Comparison of ENCODE assay signal across 25 cellular contexts in the genomic region with DNA sequence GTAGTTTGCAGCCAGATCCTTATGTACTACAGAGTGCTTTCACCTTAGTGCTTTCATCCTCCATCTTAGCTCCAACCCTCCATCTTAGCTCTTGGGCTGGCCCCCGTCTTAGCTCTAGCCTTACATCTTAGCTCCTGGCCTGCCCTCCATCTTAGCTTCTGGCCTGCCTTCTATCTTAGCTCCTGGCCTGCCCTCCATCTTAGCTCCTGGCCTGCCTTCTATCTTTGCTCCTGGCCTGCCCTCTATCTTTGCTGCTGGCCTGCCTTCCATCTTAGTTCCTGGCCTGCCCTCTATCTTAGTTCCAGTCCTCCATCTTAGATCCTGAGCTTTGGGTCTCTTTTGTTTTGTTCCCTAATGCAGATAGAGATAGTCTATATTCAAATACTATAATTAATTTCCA. TPM values are rescaled to one million over a fixed set of nuclear protein-coding genes. Genes with fewer than 3 reads are reported as not detected.
DNase-seq lines count a peak whose midpoint lies in the region; ATAC-seq and TF ChIP-seq lines count a peak whose summit lies in the region.
"Had no signal": no experiment of that assay in that cellular context is flagged by ENCODE, and none has a peak within 500 bp of the region (broad histone marks: within the 10 kb centered on the region; RNA-seq: fewer than 3 reads in every experiment).

No MANE protein-coding gene starts in this region.

- POLR2A ChIA-PET in activated CD4-positive, alpha-beta T cell treated with anti-CD3 and anti-CD28 coated beads for 36 hours (lab: Charles Lee), result interaction anchor here (0.6 to 1.0 kb wide), 3 partner anchors 108 to 381 kb away, joined by 3 to 4 read pairs (median 4); no protein-coding TSS in a partner anchor

- H3K27ac ChIP-seq in neural progenitor cell (no peak overlapping the region), thyroid gland (peak overlapping the region; percentile 14 to 91 (median 38))
- H3K27ac ChIP-seq: 22Rv1 had no signal

- H3K4me1 ChIP-seq in neural progenitor cell (peaks cover 51% of the 10 kb centered on the region), thyroid gland (peaks cover 37 to 64% of the 10 kb centered on the region in 2 donors)

- no peak for DNase-seq in activated CD4-positive, alpha-beta T cell treated with anti-CD3 and anti-CD28 coated beads for 36 hours
- DNase-seq in activated CD4-positive, alpha-beta T cell treated with anti-CD3 and anti-CD28 coated beads for 4 hours, result no peak
- no peak for DNase-seq in activated T-helper 1 cell treated with anti-CD3 and anti-CD28 coated beads, Interleukin-12 subunit alpha, Interleukin-12 subunit beta, Interleukin-2, Interleukin-4 antibody, amounts not matched to agents 30 ng/mL and 10 ng/mL and 1 ng/mL, durations not matched to agents 14 hours and 24 hours and 36 hours (ENCODE audit: low spot score)
- DNase-seq in neural progenitor cell (ENCODE audit: low spot score), result no peak
- DNase-seq in thyroid gland, result no peak
- DNase-seq: BE2C; CD8-positive, alpha-beta memory T cell; DMS 273 treated with DMSO at 0.1 percent for 48 hours; DMS79; GF-D8; HFFc6; MV-4-11; NCI-H1105; NCI-H1436 treated with DMSO at 0.1 percent for 48 hours; NCI-H187 treated with DMSO at 0.1 percent for 48 hours; NCI-H2171 treated with DMSO at 0.1 percent for 48 hours; NCI-H774; Right ventricle myocardium superior; RPMI8226 had no signal

- H3K9me3 Mint-ChIP-seq in activated CD4-positive, alpha-beta T cell treated with anti-CD3 and anti-CD28 coated beads for 36 hours (ENCODE audit: low read depth), result no peaks in the 10 kb centered on the region
- H3K9me3 Mint-ChIP-seq in activated T-helper 1 cell treated with anti-CD3 and anti-CD28 coated beads, Interleukin-12 subunit alpha, Interleukin-12 subunit beta, Interleukin-2, Interleukin-4 antibody, amounts not matched to agents 30 ng/mL and 10 ng/mL and 1 ng/mL, durations not matched to agents 14 hours and 24 hours and 36 hours, result no peaks in the 10 kb centered on the region
- H3K9me3 Mint-ChIP-seq in neural progenitor cell, result no peaks in the 10 kb centered on the region
- H3K9me3 Mint-ChIP-seq: CD8-positive, alpha-beta memory T cell; HFFc6; IgD-negative memory B cell had no signal

- H3K9ac ChIP-seq in neural progenitor cell, result no peak overlapping the region

- H3K36me3 Mint-ChIP-seq in activated CD4-positive, alpha-beta T cell treated with anti-CD3 and anti-CD28 coated beads for 36 hours (ENCODE audit: low read depth), result no peaks in the 10 kb centered on the region
- H3K36me3 Mint-ChIP-seq in activated T-helper 1 cell treated with anti-CD3 and anti-CD28 coated beads, Interleukin-12 subunit alpha, Interleukin-12 subunit beta, Interleukin-2, Interleukin-4 antibody, amounts not matched to agents 30 ng/mL and 10 ng/mL and 1 ng/mL, durations not matched to agents 14 hours and 24 hours and 36 hours (ENCODE audit: low read depth), result no peaks in the 10 kb centered on the region
- no peaks in the 10 kb centered on the region for H3K36me3 Mint-ChIP-seq in neural progenitor cell
- H3K36me3 Mint-ChIP-seq: CD14-positive monocyte had no signal

- H3K4me3 Mint-ChIP-seq in activated CD4-positive, alpha-beta T cell treated with anti-CD3 and anti-CD28 coated beads for 36 hours, result no peak overlapping the region
- no peak overlapping the region for H3K4me3 Mint-ChIP-seq in activated T-helper 1 cell treated with anti-CD3 and anti-CD28 coated beads, Interleukin-12 subunit alpha, Interleukin-12 subunit beta, Interleukin-2, Interleukin-4 antibody, amounts not matched to agents 30 ng/mL and 10 ng/mL and 1 ng/mL, durations not matched to agents 14 hours and 24 hours and 36 hours
- H3K4me3 Mint-ChIP-seq in neural progenitor cell, result no peak overlapping the region
- H3K4me3 Mint-ChIP-seq: CD14-positive monocyte; CD8-positive, alpha-beta memory T cell; HFFc6; IgD-negative memory B cell had no signal

- H3K27me3 ChIP-seq in neural progenitor cell (no peaks in the 10 kb centered on the region), thyroid gland (no peaks in the 10 kb centered on the region)
- H3K27me3 ChIP-seq: BE2C had no signal

- peaks cover 33% of the 10 kb centered on the region for H3K4me1 Mint-ChIP-seq in activated CD4-positive, alpha-beta T cell treated with anti-CD3 and anti-CD28 coated beads for 36 hours
- H3K4me1 Mint-ChIP-seq in activated T-helper 1 cell treated with anti-CD3 and anti-CD28 coated beads, Interleukin-12 subunit alpha, Interleukin-12 subunit beta, Interleukin-2, Interleukin-4 antibody, amounts not matched to agents 30 ng/mL and 10 ng/mL and 1 ng/mL, durations not matched to agents 14 hours and 24 hours and 36 hours (ENCODE audit: low read depth), result peaks cover 26% of the 10 kb centered on the region
- H3K4me1 Mint-ChIP-seq in neural progenitor cell, result peaks cover 47% of the 10 kb centered on the region

- H3K36me3 ChIP-seq in neural progenitor cell, result no peaks in the 10 kb centered on the region
- H3K36me3 ChIP-seq in thyroid gland, result no peaks in the 10 kb centered on the region
- H3K36me3 ChIP-seq: BE2C had no signal

- peaks cover 8% of the 10 kb centered on the region for H4K20me1 ChIP-seq in neural progenitor cell (ENCODE audit: low read depth)

- H3K27ac Mint-ChIP-seq in activated CD4-positive, alpha-beta T cell treated with anti-CD3 and anti-CD28 coated beads for 36 hours, result no peak overlapping the region
- H3K27ac Mint-ChIP-seq in activated T-helper 1 cell treated with anti-CD3 and anti-CD28 coated beads, Interleukin-12 subunit alpha, Interleukin-12 subunit beta, Interleukin-2, Interleukin-4 antibody, amounts not matched to agents 30 ng/mL and 10 ng/mL and 1 ng/mL, durations not matched to agents 14 hours and 24 hours and 36 hours, result peak overlapping the region; percentile 35
- H3K27ac Mint-ChIP-seq in neural progenitor cell, result no peak overlapping the region
- H3K27ac Mint-ChIP-seq: CD14-positive monocyte, HFFc6, IgD-negative memory B cell had no signal

- TF ChIP-seq POLR2A in thyroid gland (IDR thresholded peaks at IDR 0.05), result no peak

- intact Hi-C loops in activated CD4-positive, alpha-beta T cell treated with anti-CD3 and anti-CD28 coated beads for 36 hours (cut with DNase I, micrococcal nuclease), result loop anchor here (5.0 kb wide), 3 partner anchors 203 to 528 kb away; no protein-coding TSS in a partner anchor
- intact Hi-C loops in activated T-helper 1 cell treated with anti-CD3 and anti-CD28 coated beads, Interleukin-12 subunit alpha, Interleukin-12 subunit beta, Interleukin-2, Interleukin-4 antibody, amounts not matched to agents 30 ng/mL and 10 ng/mL and 1 ng/mL, durations not matched to agents 14 hours and 24 hours and 36 hours (cut with micrococcal nuclease), result loop anchor here (5.0 kb wide), 1 partner anchor 213 kb away; no protein-coding TSS in a partner anchor
- intact Hi-C loops in thyroid gland (cut with DNase I), result loop anchor here (5.0 kb wide), 1 partner anchor 213 kb away; no protein-coding TSS in a partner anchor

- H3F3A ChIP-seq in neural progenitor cell (ENCODE audit: low read depth), result peaks cover 36% of the 10 kb centered on the region

- 97% methylated on average over 1 of the region's 1 CpG for WGBS in thyroid gland, 2 donors

- CTCF ChIA-PET in activated CD4-positive, alpha-beta T cell treated with anti-CD3 and anti-CD28 coated beads for 36 hours (lab: Charles Lee), result interaction anchor here (0.6 to 1.1 kb wide), 3 partner anchors 85 to 334 kb away, joined by 3 read pairs; no protein-coding TSS in a partner anchor

- H3K9me3 ChIP-seq in neural progenitor cell (ENCODE audit: low read depth) (no peaks in the 10 kb centered on the region), thyroid gland (no peaks in the 10 kb centered on the region)
- H3K9me3 ChIP-seq: BE2C had no signal

- H3K79me2 ChIP-seq in neural progenitor cell (ENCODE audit: low read depth), result no peaks in the 10 kb centered on the region

- no peaks in the 10 kb centered on the region for H3K27me3 Mint-ChIP-seq in activated CD4-positive, alpha-beta T cell treated with anti-CD3 and anti-CD28 coated beads for 36 hours
- H3K27me3 Mint-ChIP-seq in activated T-helper 1 cell treated with anti-CD3 and anti-CD28 coated beads, Interleukin-12 subunit alpha, Interleukin-12 subunit beta, Interleukin-2, Interleukin-4 antibody, amounts not matched to agents 30 ng/mL and 10 ng/mL and 1 ng/mL, durations not matched to agents 14 hours and 24 hours and 36 hours (ENCODE audit: insufficient read depth), result peaks cover 9% of the 10 kb centered on the region
- peaks cover 7% of the 10 kb centered on the region for H3K27me3 Mint-ChIP-seq in neural progenitor cell (ENCODE audit: insufficient read depth, low read depth)
- H3K27me3 Mint-ChIP-seq: IgD-negative memory B cell had no signal

- no peak overlapping the region for H2AFZ ChIP-seq in neural progenitor cell (replicated peaks)

- H3K4me2 ChIP-seq in neural progenitor cell, result peak overlapping the region; percentile 48

- no peak for TF ChIP-seq CTCF in neural progenitor cell (IDR thresholded peaks at IDR 0.05)
- no peak for TF ChIP-seq CTCF in thyroid gland (IDR thresholded peaks at IDR 0.05)

- ATAC-seq in activated CD4-positive, alpha-beta T cell treated with anti-CD3 and anti-CD28 coated beads for 36 hours, result peak; percentile 16
- no peak for ATAC-seq in HG03460 (IDR thresholded peaks at IDR 0.05; ENCODE audit: unreplicated experiment)
- no peak for ATAC-seq in HG02852 (IDR thresholded peaks at IDR 0.05; ENCODE audit: unreplicated experiment)
- no peak for ATAC-seq in HG03342 (IDR thresholded peaks at IDR 0.05; ENCODE audit: unreplicated experiment)

- no peak overlapping the region for H3K4me3 ChIP-seq in neural progenitor cell
- H3K4me3 ChIP-seq in thyroid gland (replicated peaks in 1 of 3), result no peak overlapping the region

RNA-seq across cellular contexts. Expression of gene GNAS, which starts 22.0 kb away (rescaled TPM):
- total RNA-seq in activated CD4-positive, alpha-beta T cell treated with anti-CD3 and anti-CD28 coated beads for 36 hours, result 100 to 1,000 TPM; 713 to 965 TPM
- 498 and 505 TPM in 2 replicates for total RNA-seq in activated T-helper 1 cell treated with anti-CD3 and anti-CD28 coated beads, Interleukin-12 subunit alpha, Interleukin-12 subunit beta, Interleukin-2, Interleukin-4 antibody, amounts not matched to agents 30 ng/mL and 10 ng/mL and 1 ng/mL, durations not matched to agents 14 hours and 24 hours and 36 hours
- 794 and 973 TPM in 2 replicates for total RNA-seq in neural progenitor cell (ENCODE audit: low replicate concordance)
- total RNA-seq in thyroid gland, result 1,000 to 10,000 TPM; 2,457 to 5,038 (median 3,494) TPM

RNA-seq across cellular contexts. Expression of gene GNAS-AS1, which starts 23.8 kb away (rescaled TPM):
- 1 to 10 TPM; 1.1 to 1.9 TPM for total RNA-seq in activated CD4-positive, alpha-beta T cell treated with anti-CD3 and anti-CD28 coated beads for 36 hours
- 1.4 and 1.7 TPM in 2 replicates for total RNA-seq in activated T-helper 1 cell treated with anti-CD3 and anti-CD28 coated beads, Interleukin-12 subunit alpha, Interleukin-12 subunit beta, Interleukin-2, Interleukin-4 antibody, amounts not matched to agents 30 ng/mL and 10 ng/mL and 1 ng/mL, durations not matched to agents 14 hours and 24 hours and 36 hours
- total RNA-seq in neural progenitor cell (ENCODE audit: low replicate concordance) (5.8 and 6.4 TPM in 2 replicates), thyroid gland (1 to 10 TPM in 2 of 4 donors, under 1 TPM in 2; 0.42 to 1.9 (median 1.1) TPM)
